Comparison of ENCODE assay signal across 28 cellular contexts in genomic region chr7:52475192-52475591, GRCh38.
"Had no signal": no experiment of that assay in that cellular context is flagged by ENCODE, and none has a peak within 500 bp of the region (broad histone marks: within the 10 kb centered on the region; RNA-seq: fewer than 3 reads in every experiment).

No MANE protein-coding gene starts in this region.

- ATAC-seq: activated CD4-positive, alpha-beta T cell treated with anti-CD3 and anti-CD28 coated beads for 36 hours; activated CD8-positive, alpha-beta memory T cell treated with anti-CD3 and anti-CD28 coated beads, Interleukin-2, amount 10 ng/mL, durations not matched to agents 7 days and 5 days; activated CD8-positive, alpha-beta T cell treated with anti-CD3 and anti-CD28 coated beads, Interleukin-2, amount 10 ng/mL, durations not matched to agents 7 days and 5 days; activated naive CD4-positive, alpha-beta T cell treated with anti-CD3 and anti-CD28 coated beads, Interleukin-2, amount 50 U/mL, for 72 hours; activated T-cell treated with anti-CD3 and anti-CD28 coated beads, Interleukin-2, amount 50 U/mL, for 72 hours; gastroesophageal sphincter; heart right ventricle had no signal

- H3K4me1 ChIP-seq: ascending aorta, breast epithelium, colonic mucosa, esophagus squamous epithelium, gastroesophageal sphincter, heart right ventricle had no signal

- H3K27me3 ChIP-seq: ascending aorta, breast epithelium, cardiac muscle cell, colonic mucosa, esophagus squamous epithelium, gastroesophageal sphincter, heart right ventricle had no signal

- H3K4me3 ChIP-seq: ascending aorta, breast epithelium, cardiac muscle cell, colonic mucosa, esophagus squamous epithelium, gastroesophageal sphincter, heart right ventricle had no signal

- DNase-seq: activated CD4-positive, alpha-beta memory T cell treated with anti-CD3 and anti-CD28 coated beads for 36 hours; activated CD4-positive, alpha-beta T cell treated with anti-CD3 and anti-CD28 coated beads for 36 hours; activated CD4-positive, alpha-beta T cell treated with anti-CD3 and anti-CD28 coated beads, Interleukin-2, amount 10 ng/mL, durations not matched to agents 24 days and 14 days; activated CD4-positive, CD25-positive, alpha-beta regulatory T cell; activated CD4-positive, CD25-positive, alpha-beta regulatory T cell treated with anti-CD3 and anti-CD28 coated beads, Interleukin-2, amount 50 U/mL, for 72 hours; activated CD8-positive, alpha-beta memory T cell treated with anti-CD3 and anti-CD28 coated beads, Interleukin-2, amount 10 ng/mL, durations not matched to agents 7 days and 5 days; activated CD8-positive, alpha-beta memory T cell treated with anti-CD3 and anti-CD28 coated beads, Interleukin-2, amount 50 U/mL, for 4 hours; activated CD8-positive, alpha-beta T cell treated with anti-CD3 and anti-CD28 coated beads, Interleukin-2, amount 10 ng/mL, durations not matched to agents 7 days and 5 days; activated gamma-delta T cell; activated naive CD4-positive, alpha-beta T cell; activated naive CD4-positive, alpha-beta T cell treated with anti-CD3 and anti-CD28 coated beads, Interleukin-2, amount 10 ng/mL, durations not matched to agents 7 days and 5 days; activated naive CD8-positive, alpha-beta T cell treated with anti-CD3 and anti-CD28 coated beads, Interleukin-2, amount 10 ng/mL, durations not matched to agents 7 days and 5 days; activated T-cell treated with anti-CD3 and anti-CD28 coated beads, Interleukin-2, amount 50 U/mL, for 24 hours; activated T-cell treated with anti-CD3 and anti-CD28 coated beads, Interleukin-2, amount 50 U/mL, for 72 hours; central memory CD4-positive, alpha-beta T cell; cerebellar nuclear complex; colonic mucosa; effector CD8-positive, alpha-beta T cell; esophagus squamous epithelium; foreskin melanocyte; heart right ventricle; T-helper 2 cell had no signal

- H3K27ac ChIP-seq: ascending aorta, breast epithelium, cardiac muscle cell, colonic mucosa, epithelial cell of prostate, esophagus squamous epithelium, gastroesophageal sphincter, heart right ventricle had no signal

- H3K36me3 ChIP-seq: ascending aorta, breast epithelium, cardiac muscle cell, colonic mucosa, esophagus squamous epithelium, gastroesophageal sphincter, heart right ventricle had no signal

- H3K9me3 ChIP-seq: ascending aorta, breast epithelium, colonic mucosa, esophagus squamous epithelium, gastroesophageal sphincter had no signal
